In the genomic region with DNA sequence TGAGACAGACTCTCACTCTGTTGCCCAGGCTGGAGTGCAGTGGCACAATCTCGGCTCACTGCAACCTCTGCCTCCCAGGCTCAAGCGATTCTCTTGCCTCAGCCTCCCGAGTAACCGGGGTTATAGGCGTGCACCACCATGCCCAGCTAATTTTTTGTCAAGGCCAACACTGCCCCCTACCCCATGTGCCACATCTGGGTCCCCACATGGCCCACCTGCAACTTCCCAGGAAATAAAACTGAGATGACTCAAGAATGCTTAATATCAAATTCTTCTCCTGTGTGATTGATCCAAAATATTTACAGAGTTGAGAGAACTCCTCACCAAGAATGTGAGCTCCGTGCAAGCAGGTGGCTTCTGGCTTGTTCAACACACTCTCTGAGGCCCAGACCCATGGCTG, we compare ENCODE assay signal across 1 cellular context.
TF ChIP-seq lines count a peak whose summit lies in the region.

No MANE protein-coding gene starts in this region.

TF ChIP-seq in HCT116, 20 proteins besides CTCF, POLR2A, EP300 and RAD21 (continued from another document):
- TF ChIP-seq SP1 (IDR thresholded peaks at IDR 0.05; ENCODE audit: low read depth), result no peak
- TF ChIP-seq, protein P1, sequence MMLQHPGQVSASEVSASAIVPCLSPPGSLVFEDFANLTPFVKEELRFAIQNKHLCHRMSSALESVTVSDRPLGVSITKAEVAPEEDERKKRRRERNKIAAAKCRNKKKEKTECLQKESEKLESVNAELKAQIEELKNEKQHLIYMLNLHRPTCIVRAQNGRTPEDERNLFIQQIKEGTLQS (IDR thresholded peaks at IDR 0.05), result no peak
- TF ChIP-seq EZH2phosphoT487 (IDR thresholded peaks at IDR 0.05; ENCODE audit: borderline replicate concordance), result no peak
- no peak for TF ChIP-seq SRF (IDR thresholded peaks at IDR 0.05; ENCODE audit: low read depth)
- no peak for TF ChIP-seq EGR1 (IDR thresholded peaks at IDR 0.05; ENCODE audit: low read depth)
- no peak for TF ChIP-seq POLR2AphosphoS5 (IDR thresholded peaks at IDR 0.05; ENCODE audit: low read depth, low read length)
- TF ChIP-seq, protein P2, sequence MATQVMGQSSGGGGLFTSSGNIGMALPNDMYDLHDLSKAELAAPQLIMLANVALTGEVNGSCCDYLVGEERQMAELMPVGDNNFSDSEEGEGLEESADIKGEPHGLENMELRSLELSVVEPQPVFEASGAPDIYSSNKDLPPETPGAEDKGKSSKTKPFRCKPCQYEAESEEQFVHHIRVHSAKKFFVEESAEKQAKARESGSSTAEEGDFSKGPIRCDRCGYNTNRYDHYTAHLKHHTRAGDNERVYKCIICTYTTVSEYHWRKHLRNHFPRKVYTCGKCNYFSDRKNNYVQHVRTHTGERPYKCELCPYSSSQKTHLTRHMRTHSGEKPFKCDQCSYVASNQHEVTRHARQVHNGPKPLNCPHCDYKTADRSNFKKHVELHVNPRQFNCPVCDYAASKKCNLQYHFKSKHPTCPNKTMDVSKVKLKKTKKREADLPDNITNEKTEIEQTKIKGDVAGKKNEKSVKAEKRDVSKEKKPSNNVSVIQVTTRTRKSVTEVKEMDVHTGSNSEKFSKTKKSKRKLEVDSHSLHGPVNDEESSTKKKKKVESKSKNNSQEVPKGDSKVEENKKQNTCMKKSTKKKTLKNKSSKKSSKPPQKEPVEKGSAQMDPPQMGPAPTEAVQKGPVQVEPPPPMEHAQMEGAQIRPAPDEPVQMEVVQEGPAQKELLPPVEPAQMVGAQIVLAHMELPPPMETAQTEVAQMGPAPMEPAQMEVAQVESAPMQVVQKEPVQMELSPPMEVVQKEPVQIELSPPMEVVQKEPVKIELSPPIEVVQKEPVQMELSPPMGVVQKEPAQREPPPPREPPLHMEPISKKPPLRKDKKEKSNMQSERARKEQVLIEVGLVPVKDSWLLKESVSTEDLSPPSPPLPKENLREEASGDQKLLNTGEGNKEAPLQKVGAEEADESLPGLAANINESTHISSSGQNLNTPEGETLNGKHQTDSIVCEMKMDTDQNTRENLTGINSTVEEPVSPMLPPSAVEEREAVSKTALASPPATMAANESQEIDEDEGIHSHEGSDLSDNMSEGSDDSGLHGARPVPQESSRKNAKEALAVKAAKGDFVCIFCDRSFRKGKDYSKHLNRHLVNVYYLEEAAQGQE (IDR thresholded peaks at IDR 0.05; ENCODE audit: low read depth), result no peak
- TF ChIP-seq YY1 (IDR thresholded peaks at IDR 0.05; ENCODE audit: extremely low read depth, insufficient replicate concordance, low read depth, low read length), result no peak
- no peak for TF ChIP-seq CEBPB (IDR thresholded peaks at IDR 0.05; ENCODE audit: low read depth)
- no peak for TF ChIP-seq FOSL1 (IDR thresholded peaks at IDR 0.05; ENCODE audit: low read depth)
- no peak for TF ChIP-seq ZNF274 (IDR thresholded peaks at IDR 0.05; ENCODE audit: low read depth, low read length)
